In genomic region chr6:467111-467510, GRCh38 we compare ENCODE assay signal across 22 cellular contexts.
DNase-seq lines count a peak whose midpoint lies in the region; ATAC-seq and TF ChIP-seq lines count a peak whose summit lies in the region.
"Had no signal": no experiment of that assay in that cellular context is flagged by ENCODE, and none has a peak within 500 bp of the region (broad histone marks: within the 10 kb centered on the region; RNA-seq: fewer than 3 reads in every experiment).

No MANE protein-coding gene starts in this region.

- H4K20me1 ChIP-seq in GM23248 (ENCODE audit: insufficient read depth), result no peaks in the 10 kb centered on the region
- H4K20me1 ChIP-seq: BLaER1 had no signal

- no peaks in the 10 kb centered on the region for H3K9me2 ChIP-seq in GM23248 (ENCODE audit: insufficient read depth)

- DNase-seq in activated CD4-positive, alpha-beta T cell treated with anti-CD3 and anti-CD28 coated beads, Interleukin-2, amount 10 ng/mL, durations not matched to agents 24 days and 14 days, result no peak
- no peak for DNase-seq in activated CD4-positive, alpha-beta T cell treated with anti-CD3 and anti-CD28 coated beads, Interleukin-2, amount 10 ng/mL, durations not matched to agents 7 days and 5 days
- no peak for DNase-seq in activated T-cell treated with anti-CD3 and anti-CD28 coated beads, Interleukin-2, amount 50 U/mL, for 72 hours
- no peak for DNase-seq in activated T-cell treated with anti-CD3 and anti-CD28 coated beads, Interleukin-2, amount 50 U/mL, for 48 hours
- no peak for DNase-seq in activated T-helper 1 cell treated with anti-CD3 and anti-CD28 coated beads, Interleukin-12 subunit alpha, Interleukin-12 subunit beta, Interleukin-2, Interleukin-4 antibody, amounts not matched to agents 30 ng/mL and 10 ng/mL and 1 ng/mL, durations not matched to agents 14 hours and 24 hours and 36 hours (ENCODE audit: low spot score)
- DNase-seq in Calu3, result no peak
- no peak for DNase-seq in GM23248
- DNase-seq: Caco-2; CD4-positive, CD25-positive, alpha-beta regulatory T cell; CD8-positive, alpha-beta T cell; DMS 273 treated with DMSO at 0.1 percent for 48 hours; DMS79; EL; GDM1; HFFc6 had no signal

- H3K4me3 Mint-ChIP-seq in activated CD4-positive, alpha-beta T cell treated with anti-CD3 and anti-CD28 coated beads, Interleukin-2, amount 10 ng/mL, durations not matched to agents 24 days and 14 days, result no peak overlapping the region
- H3K4me3 Mint-ChIP-seq in activated CD4-positive, alpha-beta T cell treated with anti-CD3 and anti-CD28 coated beads, Interleukin-2, amount 10 ng/mL, durations not matched to agents 7 days and 5 days, result no peak overlapping the region
- peak overlapping the region in 1 of 2 donors; percentile 54 for H3K4me3 Mint-ChIP-seq in activated T-cell treated with anti-CD3 and anti-CD28 coated beads, Interleukin-2, amount 50 U/mL, for 72 hours
- H3K4me3 Mint-ChIP-seq in activated T-helper 1 cell treated with anti-CD3 and anti-CD28 coated beads, Interleukin-12 subunit alpha, Interleukin-12 subunit beta, Interleukin-2, Interleukin-4 antibody, amounts not matched to agents 30 ng/mL and 10 ng/mL and 1 ng/mL, durations not matched to agents 14 hours and 24 hours and 36 hours, result no peak overlapping the region
- no peak overlapping the region for H3K4me3 Mint-ChIP-seq in Calu3 (ENCODE audit: low read depth, unreplicated experiment)
- H3K4me3 Mint-ChIP-seq: B cell; CD4-positive, CD25-positive, alpha-beta regulatory T cell; CD8-positive, alpha-beta T cell; GM23338; HFFc6 had no signal

- no peak overlapping the region for H2AFZ ChIP-seq in GM23248
- H2AFZ ChIP-seq: GM23338 had no signal

- no peaks in the 10 kb centered on the region for H3F3A ChIP-seq in GM23248 (ENCODE audit: insufficient read depth)

- no peaks in the 10 kb centered on the region for H3K4me1 ChIP-seq in GM23248 (ENCODE audit: insufficient read depth)
- H3K4me1 ChIP-seq: Caco-2, HAP-1 had no signal

- no peaks in the 10 kb centered on the region for H3K9me3 ChIP-seq in GM23248 (ENCODE audit: low read depth)
- H3K9me3 ChIP-seq: BLaER1, Caco-2, HAP-1 had no signal

- no peak overlapping the region for H3K9ac ChIP-seq in GM23248
- H3K9ac ChIP-seq: BLaER1 had no signal

- POLR2A ChIA-PET in activated CD4-positive, alpha-beta T cell treated with anti-CD3 and anti-CD28 coated beads, Interleukin-2, amount 10 ng/mL, durations not matched to agents 7 days and 5 days (lab: Charles Lee), result no interaction called here

- H3K27ac ChIP-seq in GM23248, result no peak overlapping the region
- H3K27ac ChIP-seq: 22Rv1, BLaER1, C4-2B had no signal

- peaks cover 48% of the 10 kb centered on the region for H3K27me3 ChIP-seq in GM23248 (replicated peaks; ENCODE audit: insufficient read depth)
- H3K27me3 ChIP-seq: BLaER1 had no signal

- H3K4me1 Mint-ChIP-seq in activated CD4-positive, alpha-beta T cell treated with anti-CD3 and anti-CD28 coated beads, Interleukin-2, amount 10 ng/mL, durations not matched to agents 24 days and 14 days, result peaks cover 40% of the 10 kb centered on the region
- H3K4me1 Mint-ChIP-seq in activated CD4-positive, alpha-beta T cell treated with anti-CD3 and anti-CD28 coated beads, Interleukin-2, amount 10 ng/mL, durations not matched to agents 7 days and 5 days, result peaks cover 38% of the 10 kb centered on the region
- H3K4me1 Mint-ChIP-seq in activated T-cell treated with anti-CD3 and anti-CD28 coated beads, Interleukin-2, amount 50 U/mL, for 72 hours (ENCODE audit: low read depth), result peaks cover 58% of the 10 kb centered on the region
- peaks cover 56% of the 10 kb centered on the region for H3K4me1 Mint-ChIP-seq in activated T-helper 1 cell treated with anti-CD3 and anti-CD28 coated beads, Interleukin-12 subunit alpha, Interleukin-12 subunit beta, Interleukin-2, Interleukin-4 antibody, amounts not matched to agents 30 ng/mL and 10 ng/mL and 1 ng/mL, durations not matched to agents 14 hours and 24 hours and 36 hours (ENCODE audit: low read depth)
- H3K4me1 Mint-ChIP-seq in Calu3 (ENCODE audit: low read depth, unreplicated experiment), result no peaks in the 10 kb centered on the region
- H3K4me1 Mint-ChIP-seq: GM23338 had no signal

- intact Hi-C loops in activated CD4-positive, alpha-beta T cell treated with anti-CD3 and anti-CD28 coated beads, Interleukin-2, amount 10 ng/mL, durations not matched to agents 24 days and 14 days (cut with micrococcal nuclease), result no loop called here
- intact Hi-C loops in activated T-helper 1 cell treated with anti-CD3 and anti-CD28 coated beads, Interleukin-12 subunit alpha, Interleukin-12 subunit beta, Interleukin-2, Interleukin-4 antibody, amounts not matched to agents 30 ng/mL and 10 ng/mL and 1 ng/mL, durations not matched to agents 14 hours and 24 hours and 36 hours (cut with micrococcal nuclease), result no loop called here
- intact Hi-C loops in Calu3 (cut with micrococcal nuclease; ENCODE audit: unreplicated experiment), result no loop called here

- no peaks in the 10 kb centered on the region for H3K36me3 ChIP-seq in GM23248 (ENCODE audit: low read depth)
- H3K36me3 ChIP-seq: BLaER1, HAP-1 had no signal

- H3K27ac Mint-ChIP-seq in activated CD4-positive, alpha-beta T cell treated with anti-CD3 and anti-CD28 coated beads, Interleukin-2, amount 10 ng/mL, durations not matched to agents 24 days and 14 days, result peak overlapping the region; percentile 41
- no peak overlapping the region for H3K27ac Mint-ChIP-seq in activated CD4-positive, alpha-beta T cell treated with anti-CD3 and anti-CD28 coated beads, Interleukin-2, amount 10 ng/mL, durations not matched to agents 7 days and 5 days
- peak overlapping the region; percentile 54 for H3K27ac Mint-ChIP-seq in activated T-cell treated with anti-CD3 and anti-CD28 coated beads, Interleukin-2, amount 50 U/mL, for 72 hours
- peak overlapping the region; percentile 7 for H3K27ac Mint-ChIP-seq in activated T-helper 1 cell treated with anti-CD3 and anti-CD28 coated beads, Interleukin-12 subunit alpha, Interleukin-12 subunit beta, Interleukin-2, Interleukin-4 antibody, amounts not matched to agents 30 ng/mL and 10 ng/mL and 1 ng/mL, durations not matched to agents 14 hours and 24 hours and 36 hours
- H3K27ac Mint-ChIP-seq in Calu3 (ENCODE audit: unreplicated experiment), result no peak overlapping the region
- H3K27ac Mint-ChIP-seq: B cell; CD8-positive, alpha-beta T cell; GM23338; HFFc6 had no signal

- no peaks in the 10 kb centered on the region for H3K36me3 Mint-ChIP-seq in activated CD4-positive, alpha-beta T cell treated with anti-CD3 and anti-CD28 coated beads, Interleukin-2, amount 10 ng/mL, durations not matched to agents 24 days and 14 days (ENCODE audit: low read depth)
- peaks cover 2% of the 10 kb centered on the region for H3K36me3 Mint-ChIP-seq in activated CD4-positive, alpha-beta T cell treated with anti-CD3 and anti-CD28 coated beads, Interleukin-2, amount 10 ng/mL, durations not matched to agents 7 days and 5 days (ENCODE audit: low read depth)
- peaks cover 0 to 3% of the 10 kb centered on the region in 2 donors for H3K36me3 Mint-ChIP-seq in activated T-cell treated with anti-CD3 and anti-CD28 coated beads, Interleukin-2, amount 50 U/mL, for 72 hours (ENCODE audit: insufficient read depth in 2 of 2)
- H3K36me3 Mint-ChIP-seq in activated T-helper 1 cell treated with anti-CD3 and anti-CD28 coated beads, Interleukin-12 subunit alpha, Interleukin-12 subunit beta, Interleukin-2, Interleukin-4 antibody, amounts not matched to agents 30 ng/mL and 10 ng/mL and 1 ng/mL, durations not matched to agents 14 hours and 24 hours and 36 hours (ENCODE audit: low read depth), result no peaks in the 10 kb centered on the region
- H3K36me3 Mint-ChIP-seq in Calu3 (ENCODE audit: insufficient read depth, unreplicated experiment), result peaks cover 13% of the 10 kb centered on the region
- H3K36me3 Mint-ChIP-seq: CD8-positive, alpha-beta T cell had no signal

- no peak for TF ChIP-seq CTCF in Calu3 (IDR thresholded peaks at IDR 0.05; ENCODE audit: unreplicated experiment)

- no peak overlapping the region for H3K4me3 ChIP-seq in GM23248
- H3K4me3 ChIP-seq: BLaER1, GM12878, GM23338, HAP-1 had no signal

- no peaks in the 10 kb centered on the region for H3K9me3 Mint-ChIP-seq in activated CD4-positive, alpha-beta T cell treated with anti-CD3 and anti-CD28 coated beads, Interleukin-2, amount 10 ng/mL, durations not matched to agents 24 days and 14 days
- H3K9me3 Mint-ChIP-seq in activated CD4-positive, alpha-beta T cell treated with anti-CD3 and anti-CD28 coated beads, Interleukin-2, amount 10 ng/mL, durations not matched to agents 7 days and 5 days, result no peaks in the 10 kb centered on the region
- H3K9me3 Mint-ChIP-seq in activated T-cell treated with anti-CD3 and anti-CD28 coated beads, Interleukin-2, amount 50 U/mL, for 72 hours, result no peaks in the 10 kb centered on the region
- H3K9me3 Mint-ChIP-seq in activated T-helper 1 cell treated with anti-CD3 and anti-CD28 coated beads, Interleukin-12 subunit alpha, Interleukin-12 subunit beta, Interleukin-2, Interleukin-4 antibody, amounts not matched to agents 30 ng/mL and 10 ng/mL and 1 ng/mL, durations not matched to agents 14 hours and 24 hours and 36 hours, result no peaks in the 10 kb centered on the region
- no peaks in the 10 kb centered on the region for H3K9me3 Mint-ChIP-seq in Calu3 (ENCODE audit: low read depth, unreplicated experiment)
- H3K9me3 Mint-ChIP-seq: CD4-positive, CD25-positive, alpha-beta regulatory T cell; CD8-positive, alpha-beta T cell had no signal

- CTCF ChIA-PET in activated CD4-positive, alpha-beta T cell treated with anti-CD3 and anti-CD28 coated beads, Interleukin-2, amount 10 ng/mL, durations not matched to agents 7 days and 5 days (lab: Charles Lee), result interaction anchor here (1.0 to 1.3 kb wide), 3 partner anchors 21 to 35 kb away, joined by 4 to 5 read pairs (median 4); no protein-coding TSS in a partner anchor
- CTCF ChIA-PET in Calu3 (lab: Charles Lee), result no interaction called here

- H3K4me2 ChIP-seq in GM23248 (ENCODE audit: unreplicated experiment), result no peak overlapping the region
- H3K4me2 ChIP-seq: BLaER1, GM23338 had no signal

- WGBS in GM23248 (ENCODE audit: low coverage in 1 of 2, low lambda C conversion rate in 2 of 2, missing lambda C conversion rate in 2 of 2), 2 experiments, result 66 to 70% methylated on average over 11 of the region's 11 CpGs

- no TSS peak for BruUV-seq in Calu3 (replicated peaks; lab: Mats Ljungman, UMichigan)

- H3K79me2 ChIP-seq in GM23248 (ENCODE audit: insufficient read depth), result no peaks in the 10 kb centered on the region

- peak in 1 of 2 donors; percentile 16 for ATAC-seq in activated T-cell treated with anti-CD3 and anti-CD28 coated beads, Interleukin-2, amount 50 U/mL, for 72 hours (replicated peaks in 1 of 2)
- ATAC-seq: CD8-positive, alpha-beta T cell; GM23338 had no signal

- peaks cover 2% of the 10 kb centered on the region for H3K27me3 Mint-ChIP-seq in activated CD4-positive, alpha-beta T cell treated with anti-CD3 and anti-CD28 coated beads, Interleukin-2, amount 10 ng/mL, durations not matched to agents 24 days and 14 days
- peaks cover 17% of the 10 kb centered on the region for H3K27me3 Mint-ChIP-seq in activated CD4-positive, alpha-beta T cell treated with anti-CD3 and anti-CD28 coated beads, Interleukin-2, amount 10 ng/mL, durations not matched to agents 7 days and 5 days
- H3K27me3 Mint-ChIP-seq in activated T-cell treated with anti-CD3 and anti-CD28 coated beads, Interleukin-2, amount 50 U/mL, for 72 hours (ENCODE audit: low read depth), result peaks cover 26% of the 10 kb centered on the region
- peaks cover 8% of the 10 kb centered on the region for H3K27me3 Mint-ChIP-seq in activated T-helper 1 cell treated with anti-CD3 and anti-CD28 coated beads, Interleukin-12 subunit alpha, Interleukin-12 subunit beta, Interleukin-2, Interleukin-4 antibody, amounts not matched to agents 30 ng/mL and 10 ng/mL and 1 ng/mL, durations not matched to agents 14 hours and 24 hours and 36 hours (ENCODE audit: insufficient read depth)
- peaks cover 56% of the 10 kb centered on the region for H3K27me3 Mint-ChIP-seq in Calu3 (ENCODE audit: unreplicated experiment)

- in situ Hi-C loops in GM23248 (cut with MboI), result no loop called here

Comparison
In these comparisons a context has a peak if more than half of its experiments do, and no peak if none do; other contexts are left out.
1. H3K27ac Mint-ChIP-seq: peak in activated CD4-positive, alpha-beta T cell treated with anti-CD3 and anti-CD28 coated beads, Interleukin-2, amount 10 ng/mL, durations not matched to agents 24 days and 14 days (single experiment), activated T-cell treated with anti-CD3 and anti-CD28 coated beads, Interleukin-2, amount 50 U/mL, for 72 hours (single experiment) and activated T-helper 1 cell treated with anti-CD3 and anti-CD28 coated beads, Interleukin-12 subunit alpha, Interleukin-12 subunit beta, Interleukin-2, Interleukin-4 antibody, amounts not matched to agents 30 ng/mL and 10 ng/mL and 1 ng/mL, durations not matched to agents 14 hours and 24 hours and 36 hours (single experiment); none in activated CD4-positive, alpha-beta T cell treated with anti-CD3 and anti-CD28 coated beads, Interleukin-2, amount 10 ng/mL, durations not matched to agents 7 days and 5 days (single experiment) and Calu3 (single experiment).